ENCODE assay signal across 1 cellular context in genomic region chr2:28451793-28452533, GRCh38.
TF ChIP-seq lines count a peak whose summit lies in the region.

No MANE protein-coding gene starts in this region.

TF ChIP-seq in GM23338, 12 proteins besides CTCF, POLR2A, EP300 and RAD21:
- TF ChIP-seq CREB1 (CRISPR knock-in tag; IDR thresholded peaks at IDR 0.05; ENCODE audit: low read depth): no peak
- TF ChIP-seq ETS1 (IDR thresholded peaks at IDR 0.05): no peak
- TF ChIP-seq POLR2AphosphoS5 (IDR thresholded peaks at IDR 0.05; ENCODE audit: low read depth): no peak
- TF ChIP-seq ZNF462 (CRISPR knock-in tag; IDR thresholded peaks at IDR 0.05): no peak
- TF ChIP-seq ZNF114 (CRISPR knock-in tag; IDR thresholded peaks at IDR 0.05): no peak
- TF ChIP-seq NANOG (IDR thresholded peaks at IDR 0.05; ENCODE audit: borderline replicate concordance): no peak
